Comparison of ENCODE assay signal across 35 cellular contexts in genomic region chr12:33690562-33690961, GRCh38.
DNase-seq lines count a peak whose midpoint lies in the region; ATAC-seq, FAIRE-seq and TF ChIP-seq lines count a peak whose summit lies in the region.
"Had no signal": no experiment of that assay in that cellular context is flagged by ENCODE, and none has a peak within 500 bp of the region (broad histone marks: within the 10 kb centered on the region; RNA-seq: fewer than 3 reads in every experiment).

No MANE protein-coding gene starts in this region.

- WGBS in K562 (ENCODE audit: insufficient coverage, low coverage, missing lambda C conversion rate), result 36% methylated on average over 1 of the region's 1 CpG

- TF ChIP-seq CTCF in PC-9 (conservative IDR thresholded peaks at IDR 0.05) (no peak), K562 (IDR thresholded peaks at IDR 0.05 in 2 of 3, conservative IDR thresholded peaks at IDR 0.05 in 1 of 3; ENCODE audit: insufficient read depth in 2 of 3, low read depth in 1 of 3, low read length in 3 of 3) (no peak)

- H3K27me3 ChIP-seq in PC-9 (ENCODE audit: insufficient read depth, low read depth), result no peaks in the 10 kb centered on the region
- no peaks in the 10 kb centered on the region for H3K27me3 ChIP-seq in K562 (ENCODE audit: control insufficient read depth in 2 of 2, insufficient read depth in 2 of 2, low read length in 2 of 2)
- no peaks in the 10 kb centered on the region for H3K27me3 ChIP-seq in naive thymus-derived CD4-positive, alpha-beta T cell (ENCODE audit: control insufficient read depth in 2 of 2, insufficient read depth in 2 of 2, low read length in 2 of 2)
- H3K27me3 ChIP-seq: BE2C; BLaER1; BLaER1 treated with 17β-estradiol and CSF1 and Interleukin-3, amounts not matched to agents 10 nM and 100 nM had no signal

- H3K36me3 ChIP-seq in PC-9 (ENCODE audit: low read depth), result no peaks in the 10 kb centered on the region
- no peaks in the 10 kb centered on the region for H3K36me3 ChIP-seq in K562 (ENCODE audit: control insufficient read depth, insufficient read depth, low read length)
- H3K36me3 ChIP-seq in naive thymus-derived CD4-positive, alpha-beta T cell (ENCODE audit: control insufficient read depth in 2 of 3, insufficient read depth in 3 of 3, low read length in 3 of 3), result no peaks in the 10 kb centered on the region
- H3K36me3 ChIP-seq: BE2C; BLaER1; BLaER1 treated with 17β-estradiol and CSF1 and Interleukin-3, amounts not matched to agents 10 nM and 100 nM had no signal

- no peak for TF ChIP-seq RAD21 in K562 (CRISPR knock-in tag; conservative IDR thresholded peaks at IDR 0.05 in 1 of 2, IDR thresholded peaks at IDR 0.05 in 1 of 2)

- H3K27me3 Mint-ChIP-seq in naive thymus-derived CD4-positive, alpha-beta T cell, result no peaks in the 10 kb centered on the region
- H3K27me3 Mint-ChIP-seq: B cell; CD4-positive, alpha-beta memory T cell; CD4-positive, alpha-beta T cell; CD4-positive, CD25-positive, alpha-beta regulatory T cell; CD8-positive, alpha-beta memory T cell had no signal

- H3K9me1 ChIP-seq in K562 (ENCODE audit: control insufficient read depth, insufficient read depth, low read length), result no peaks in the 10 kb centered on the region

- H3K36me3 Mint-ChIP-seq in naive thymus-derived CD4-positive, alpha-beta T cell, result no peaks in the 10 kb centered on the region
- H3K36me3 Mint-ChIP-seq: CD14-positive monocyte; CD4-positive, alpha-beta memory T cell; CD4-positive, CD25-positive, alpha-beta regulatory T cell; CD8-positive, alpha-beta memory T cell; CD8-positive, alpha-beta T cell had no signal

- H3K4me1 Mint-ChIP-seq in naive thymus-derived CD4-positive, alpha-beta T cell, result no peaks in the 10 kb centered on the region
- H3K4me1 Mint-ChIP-seq: B cell; CD14-positive monocyte; CD4-positive, alpha-beta memory T cell; CD4-positive, CD25-positive, alpha-beta regulatory T cell; CD8-positive, alpha-beta memory T cell had no signal

- TF ChIP-seq EP300 in K562 (IDR thresholded peaks at IDR 0.05; ENCODE audit: low read length), result no peak

- intact Hi-C loops in PC-9 (cut with micrococcal nuclease; ENCODE audit: unreplicated experiment) (loop anchor here (5.0 kb wide), 1 partner anchor 43 kb away; no protein-coding TSS in a partner anchor), K562 (cut with micrococcal nuclease) (no loop called here)
- intact Hi-C loops in naive thymus-derived CD4-positive, alpha-beta T cell (cut with micrococcal nuclease), result no loop called here

- DNase-seq in NCI-H226, result peak; percentile 12
- no peak for DNase-seq in PC-9
- DNase-seq in K562 (ENCODE audit: extremely low read depth in 1 of 4, low spot score in 3 of 4), result no peak
- no peak for DNase-seq in NCI-H1436 (lab: John Stamatoyannopoulos, UW)
- DNase-seq in HUDEP-2 (lab: John Stamatoyannopoulos, UW; ENCODE audit: unreplicated experiment in 76 of 76), result no peak
- no peak for DNase-seq in naive thymus-derived CD4-positive, alpha-beta T cell
- DNase-seq: 8988T; ACHN; AML-193; BE2C; C1 segment of cervical spinal cord; Caco-2; Calu3; CD4-positive, alpha-beta memory T cell; CD4-positive, alpha-beta T cell; CD4-positive, CD25-positive, alpha-beta regulatory T cell; CD8-positive, alpha-beta memory T cell; CD8-positive, alpha-beta T cell; COR-L47; DMS 273 treated with DMSO at 0.1 percent for 48 hours; DMS153; DMS53; DMS79; DMS79 treated with DMSO at 0.1 percent for 48 hours; DND-41; EL had no signal

- H3K27ac ChIP-seq in PC-9 (no peak overlapping the region), K562 (ENCODE audit: extremely low read depth, low read depth, low read length) (no peak overlapping the region)
- no peak overlapping the region for H3K27ac ChIP-seq in naive thymus-derived CD4-positive, alpha-beta T cell (ENCODE audit: low read depth, low read length)
- H3K27ac ChIP-seq: 22Rv1; A549; BLaER1; BLaER1 treated with 17β-estradiol and CSF1 and Interleukin-3, amounts not matched to agents 10 nM and 100 nM; C4-2B had no signal

- no peaks in the 10 kb centered on the region for H3K9me3 ChIP-seq in PC-9 (ENCODE audit: insufficient read depth, low read depth)
- H3K9me3 ChIP-seq in K562 (replicated peaks; ENCODE audit: control insufficient read depth, insufficient read depth, low read depth, low read length), result no peaks in the 10 kb centered on the region; the same call in 1 of the 2 replicates
- H3K9me3 ChIP-seq in naive thymus-derived CD4-positive, alpha-beta T cell (ENCODE audit: control insufficient read depth in 2 of 3, low read length in 3 of 3), result no peaks in the 10 kb centered on the region
- H3K9me3 ChIP-seq: A549, BE2C, BLaER1, Caco-2 had no signal

- H3K9me2 ChIP-seq in PC-9 (ENCODE audit: insufficient read depth), result 0 out of 2 replicates have a peak, but pooled peaks cover 4% of the 10 kb centered on the region

- no peak overlapping the region for H3K27ac Mint-ChIP-seq in naive thymus-derived CD4-positive, alpha-beta T cell
- H3K27ac Mint-ChIP-seq: B cell; CD14-positive monocyte; CD4-positive, alpha-beta memory T cell; CD4-positive, alpha-beta T cell; CD8-positive, alpha-beta T cell had no signal

- no peak for TF ChIP-seq POLR2A in K562 (conservative IDR thresholded peaks at IDR 0.05)

- CTCF ChIA-PET in PC-9 (lab: Charles Lee) (no interaction called here), K562 (lab: Yijun Ruan, JAX; ENCODE audit: low intra/inter-chr PET ratio) (no interaction called here)
- CTCF ChIA-PET in naive thymus-derived CD4-positive, alpha-beta T cell (lab: Charles Lee), result no interaction called here

- H2AFZ ChIP-seq in PC-9 (0 out of 2 replicates have a peak overlapping the region, but pooled peaks have one; percentile 19), K562 (ENCODE audit: low read depth, low read length) (no peak overlapping the region)

- no peak overlapping the region for H3K4me3 ChIP-seq in PC-9
- H3K4me3 ChIP-seq in K562, result no peak overlapping the region
- no peak overlapping the region for H3K4me3 ChIP-seq in naive thymus-derived CD4-positive, alpha-beta T cell (ENCODE audit: low read length)
- H3K4me3 ChIP-seq: A549; BLaER1; BLaER1 treated with 17β-estradiol and CSF1 and Interleukin-3, amounts not matched to agents 10 nM and 100 nM had no signal

- POLR2A ChIA-PET in PC-9 (lab: Charles Lee; ENCODE audit: unreplicated experiment), result no interaction called here
- POLR2A ChIA-PET in K562 (lab: Yijun Ruan, JAX), result interaction anchor here (0.9 kb wide), 1 partner anchor 14 kb away, joined by 4 read pairs; no protein-coding TSS in a partner anchor
- POLR2A ChIA-PET in naive thymus-derived CD4-positive, alpha-beta T cell (lab: Charles Lee), result no interaction called here

- H3K4me2 ChIP-seq in PC-9 (no peak overlapping the region), K562 (ENCODE audit: insufficient read depth, low read length) (no peak overlapping the region)
- H3K4me2 ChIP-seq: A549; BLaER1; BLaER1 treated with 17β-estradiol and CSF1 and Interleukin-3, amounts not matched to agents 10 nM and 100 nM had no signal

- H4K20me1 ChIP-seq in PC-9 (ENCODE audit: insufficient read depth), result no peaks in the 10 kb centered on the region
- H4K20me1 ChIP-seq in K562 (replicated peaks; ENCODE audit: control insufficient read depth, insufficient read depth, low read length), result no peaks in the 10 kb centered on the region
- H4K20me1 ChIP-seq: BLaER1; BLaER1 treated with 17β-estradiol and CSF1 and Interleukin-3, amounts not matched to agents 10 nM and 100 nM had no signal

- H3K79me2 ChIP-seq in PC-9 (ENCODE audit: low read depth), result no peaks in the 10 kb centered on the region
- H3K79me2 ChIP-seq in K562 (ENCODE audit: control insufficient read depth, insufficient read depth, low read length), result no peaks in the 10 kb centered on the region

- FAIRE-seq in K562 (lab: Jason Lieb, UNC), result no peak
- FAIRE-seq: A204.1, A549, D721Med had no signal

- no peak overlapping the region for H3K4me3 Mint-ChIP-seq in naive thymus-derived CD4-positive, alpha-beta T cell
- H3K4me3 Mint-ChIP-seq: B cell; CD14-positive monocyte; CD4-positive, alpha-beta T cell; CD4-positive, CD25-positive, alpha-beta regulatory T cell; CD8-positive, alpha-beta memory T cell; CD8-positive, alpha-beta T cell had no signal

- H3K9me3 Mint-ChIP-seq in naive thymus-derived CD4-positive, alpha-beta T cell, result peaks cover 0 to 15% (median 6%) of the 10 kb centered on the region in 11 donors

- H3K4me1 ChIP-seq in PC-9 (replicated peaks; ENCODE audit: insufficient read depth) (no peaks in the 10 kb centered on the region), K562 (replicated peaks in 1 of 2; ENCODE audit: control insufficient read depth in 2 of 2, insufficient read depth in 2 of 2, low read length in 2 of 2) (0 out of 5 replicates have a peak, but pooled peaks cover 0 to 2% of the 10 kb centered on the region in 2 experiments)
- no peaks in the 10 kb centered on the region for H3K4me1 ChIP-seq in naive thymus-derived CD4-positive, alpha-beta T cell (ENCODE audit: control insufficient read depth in 2 of 2, insufficient read depth in 2 of 2, low read length in 2 of 2)
- H3K4me1 ChIP-seq: A549; BE2C; BLaER1; BLaER1 treated with 17β-estradiol and CSF1 and Interleukin-3, amounts not matched to agents 10 nM and 100 nM; Caco-2 had no signal

- in situ Hi-C loops in K562 (cut with MboI), result no loop called here

- ATAC-seq in K562, result no peak
- no peak for ATAC-seq in naive thymus-derived CD4-positive, alpha-beta T cell
- ATAC-seq: A549; CD8-positive, alpha-beta T cell had no signal

- no peaks in the 10 kb centered on the region for H3F3A ChIP-seq in PC-9 (ENCODE audit: insufficient read depth, low read depth)

- no peak overlapping the region for H3K9ac ChIP-seq in K562 (ENCODE audit: insufficient read depth in 1 of 2, low read depth in 2 of 2, low read length in 2 of 2)
- H3K9ac ChIP-seq: BLaER1; BLaER1 treated with 17β-estradiol and CSF1 and Interleukin-3, amounts not matched to agents 10 nM and 100 nM had no signal

- no TSS peak for BruUV-seq in PC-9 (replicated peaks; lab: Mats Ljungman, UMichigan)
- no TSS peak for BruUV-seq in K562 (replicated peaks; lab: Mats Ljungman, UMichigan)

TF ChIP-seq in K562, 482 proteins besides CTCF, POLR2A, EP300 and RAD21 (continues in another document):
- TF ChIP-seq ARID1B (IDR thresholded peaks at IDR 0.05), result peak; percentile 34; the same call in 1 of the 2 replicates
- TF ChIP-seq CBFA2T2 (conservative IDR thresholded peaks at IDR 0.05), result peak; percentile 37
- peak in 1 of 2 experiments; percentile 57; a peak in 1 of 4 replicates for TF ChIP-seq RCOR1 (IDR thresholded peaks at IDR 0.05; ENCODE audit: borderline replicate concordance in 1 of 2, low read depth in 2 of 2, low read length in 2 of 2)
- TF ChIP-seq ZKSCAN8 (CRISPR knock-in tag; IDR thresholded peaks at IDR 0.05), result no peak
